ENCODE assay signal across 15 cellular contexts in the genomic region with DNA sequence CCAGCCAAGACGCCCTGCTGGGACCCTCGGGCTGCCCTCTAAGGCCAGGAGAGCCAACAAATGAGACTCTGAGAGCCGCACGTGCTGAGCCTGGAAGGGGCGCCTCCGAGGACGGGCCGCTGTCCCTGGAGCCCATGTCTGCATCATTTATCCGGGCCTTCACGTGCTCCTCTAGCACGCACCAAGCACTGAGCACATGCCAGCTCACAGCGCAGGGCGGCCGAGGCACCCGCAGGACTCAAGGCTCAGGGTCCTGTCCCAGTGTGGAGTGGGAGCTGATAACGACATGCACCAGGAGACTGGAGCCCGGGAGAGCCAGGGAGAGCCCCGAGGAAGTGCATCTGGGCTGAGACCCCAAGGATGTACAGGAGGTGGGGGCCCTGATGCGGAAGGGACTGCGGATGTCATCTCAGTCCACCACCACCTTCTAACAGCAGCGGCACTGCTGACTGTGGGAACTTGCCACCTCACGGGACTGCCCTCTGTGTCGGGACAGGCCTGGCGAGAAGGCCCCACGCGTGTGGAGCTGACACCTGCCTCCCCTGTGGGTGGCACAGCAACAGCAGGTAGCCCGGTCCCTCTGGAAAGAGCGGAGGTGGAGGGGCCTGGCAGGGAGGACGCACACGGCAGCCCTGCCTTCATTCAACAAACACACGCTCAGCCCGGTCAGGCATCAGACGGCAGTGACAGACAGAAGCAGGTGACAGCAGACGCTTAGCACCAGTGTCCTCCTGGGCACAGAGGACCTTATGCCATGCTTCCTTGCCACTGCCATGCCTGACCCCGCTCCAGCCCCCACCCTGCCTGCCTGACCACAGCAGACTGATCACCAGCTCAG.
DNase-seq lines count a peak whose midpoint lies in the region; ATAC-seq, FAIRE-seq and TF ChIP-seq lines count a peak whose summit lies in the region.
"Had no signal": no experiment of that assay in that cellular context is flagged by ENCODE, and none has a peak within 500 bp of the region (broad histone marks: within the 10 kb centered on the region; RNA-seq: fewer than 3 reads in every experiment).

No MANE protein-coding gene starts in this region.

- no peak overlapping the region for H3K27ac ChIP-seq in BLaER1
- H3K27ac ChIP-seq in Peyer's patch, result no peak overlapping the region
- H3K27ac ChIP-seq: neutrophil had no signal

- H4K20me1 ChIP-seq in BLaER1, result peaks cover 100% of the 10 kb centered on the region

- no peaks in the 10 kb centered on the region for H3K9me3 Mint-ChIP-seq in activated CD8-positive, alpha-beta T cell treated with anti-CD3 and anti-CD28 coated beads, Interleukin-2, amount 10 ng/mL, durations not matched to agents 7 days and 5 days (ENCODE audit: insufficient read depth)
- H3K9me3 Mint-ChIP-seq: activated T-cell treated with anti-CD3 and anti-CD28 coated beads, Interleukin-2, amount 50 U/mL, for 4 hours; stimulated activated naive CD8-positive, alpha-beta T cell treated with anti-CD3 and anti-CD28 coated beads, Interleukin-15, amount 100 ng/mL, for 72 hours had no signal

- no peak overlapping the region for H3K27ac Mint-ChIP-seq in activated CD8-positive, alpha-beta T cell treated with anti-CD3 and anti-CD28 coated beads, Interleukin-2, amount 10 ng/mL, durations not matched to agents 7 days and 5 days

- POLR2A ChIA-PET in activated CD8-positive, alpha-beta T cell treated with anti-CD3 and anti-CD28 coated beads, Interleukin-2, amount 10 ng/mL, durations not matched to agents 7 days and 5 days (lab: Charles Lee), result no interaction called here

- H3K4me1 ChIP-seq in BLaER1, result peaks cover 93% of the 10 kb centered on the region
- H3K4me1 ChIP-seq in Peyer's patch, result no peaks in the 10 kb centered on the region

- no peak for TF ChIP-seq POLR2A in Peyer's patch (IDR thresholded peaks at IDR 0.05)

- FAIRE-seq in D721Med (lab: Jason Lieb, UNC), result no peak
- FAIRE-seq: frontal cortex had no signal

- CTCF ChIA-PET in activated CD8-positive, alpha-beta T cell treated with anti-CD3 and anti-CD28 coated beads, Interleukin-2, amount 10 ng/mL, durations not matched to agents 7 days and 5 days (lab: Charles Lee), result no interaction called here

- H3K4me1 Mint-ChIP-seq in activated CD8-positive, alpha-beta T cell treated with anti-CD3 and anti-CD28 coated beads, Interleukin-2, amount 10 ng/mL, durations not matched to agents 7 days and 5 days (ENCODE audit: low read depth), result peaks cover 18% of the 10 kb centered on the region

- no peak overlapping the region for H3K4me3 Mint-ChIP-seq in activated CD8-positive, alpha-beta T cell treated with anti-CD3 and anti-CD28 coated beads, Interleukin-2, amount 10 ng/mL, durations not matched to agents 7 days and 5 days
- H3K4me3 Mint-ChIP-seq: activated T-cell treated with anti-CD3 and anti-CD28 coated beads, Interleukin-2, amount 50 U/mL, for 4 hours; stimulated activated naive CD8-positive, alpha-beta T cell treated with anti-CD3 and anti-CD28 coated beads, Interleukin-15, amount 100 ng/mL, for 72 hours had no signal

- H3K27me3 Mint-ChIP-seq in activated CD8-positive, alpha-beta T cell treated with anti-CD3 and anti-CD28 coated beads, Interleukin-2, amount 10 ng/mL, durations not matched to agents 7 days and 5 days (ENCODE audit: low read depth), result no peaks in the 10 kb centered on the region
- H3K27me3 Mint-ChIP-seq: stimulated activated naive CD8-positive, alpha-beta T cell treated with anti-CD3 and anti-CD28 coated beads, Interleukin-15, amount 100 ng/mL, for 72 hours had no signal

- TF ChIP-seq CTCF in Peyer's patch (IDR thresholded peaks at IDR 0.05) (no peak), D721Med (IDR thresholded peaks at IDR 0.05; ENCODE audit: insufficient read depth, missing control alignments) (no peak)

- no peaks in the 10 kb centered on the region for H3K9me3 ChIP-seq in BLaER1
- H3K9me3 ChIP-seq in Peyer's patch, result no peaks in the 10 kb centered on the region
- H3K9me3 ChIP-seq: neutrophil had no signal

- H3K9ac ChIP-seq in BLaER1, result no peak overlapping the region

- intact Hi-C loops in left cardiac atrium (cut with DNase I) (no loop called here), posterior cingulate gyrus (cut with DNase I) (no loop called here)

- peak overlapping the region; percentile 87; the same call in 1 of the 2 replicates for H3K4me2 ChIP-seq in BLaER1

- H3K4me3 ChIP-seq in BLaER1 (no peak overlapping the region), Peyer's patch (no peak overlapping the region)

- H3K36me3 ChIP-seq in BLaER1, result peaks cover 47% of the 10 kb centered on the region; the same call in 1 of the 2 replicates
- H3K36me3 ChIP-seq in Peyer's patch, result no peaks in the 10 kb centered on the region
- H3K36me3 ChIP-seq: neutrophil had no signal

- DNase-seq in Peyer's patch, result peak in 2 of 3 donors; percentile 33 to 41
- DNase-seq in left cardiac atrium, result peak; percentile 16
- peak in 8 of 10 donors; percentile 4 to 81 (median 16) for DNase-seq in posterior cingulate gyrus
- DNase-seq in D721Med (ENCODE audit: insufficient read length, low spot score), result no peak
- no peak for DNase-seq in activated CD8-positive, alpha-beta T cell treated with anti-CD3 and anti-CD28 coated beads, Interleukin-2, amount 10 ng/mL, durations not matched to agents 7 days and 5 days
- no peak for DNase-seq in AG20443 (ENCODE audit: low spot score)
- no peak for DNase-seq in GM19238 (ENCODE audit: insufficient read length, low spot score)
- DNase-seq: activated T-cell treated with anti-CD3 and anti-CD28 coated beads, Interleukin-2, amount 50 U/mL, for 4 hours; mesendoderm; NCI-H1048; SHP77; stimulated activated naive CD8-positive, alpha-beta T cell treated with anti-CD3 and anti-CD28 coated beads, Interleukin-15, amount 100 ng/mL, for 72 hours had no signal

- no peak for ATAC-seq in left cardiac atrium
- ATAC-seq in activated CD8-positive, alpha-beta T cell treated with anti-CD3 and anti-CD28 coated beads, Interleukin-2, amount 10 ng/mL, durations not matched to agents 7 days and 5 days, result no peak
- ATAC-seq: activated T-cell treated with anti-CD3 and anti-CD28 coated beads, Interleukin-2, amount 50 U/mL, for 4 hours had no signal

- 0 out of 2 replicates have a peak, but pooled peaks cover 4% of the 10 kb centered on the region for H3K27me3 ChIP-seq in BLaER1
- no peaks in the 10 kb centered on the region for H3K27me3 ChIP-seq in Peyer's patch

- peaks cover 9% of the 10 kb centered on the region for H3K36me3 Mint-ChIP-seq in activated CD8-positive, alpha-beta T cell treated with anti-CD3 and anti-CD28 coated beads, Interleukin-2, amount 10 ng/mL, durations not matched to agents 7 days and 5 days (ENCODE audit: low read depth)

Comparison
In these comparisons a context has a peak if more than half of its experiments do, and no peak if none do; other contexts are left out.
1. DNase-seq: peak in Peyer's patch (2 of 3), left cardiac atrium (single experiment) and posterior cingulate gyrus (8 of 10); none in D721Med (single experiment), activated CD8-positive, alpha-beta T cell treated with anti-CD3 and anti-CD28 coated beads, Interleukin-2, amount 10 ng/mL, durations not matched to agents 7 days and 5 days (single experiment), AG20443 (single experiment) and GM19238 (single experiment).